In the genomic region with DNA sequence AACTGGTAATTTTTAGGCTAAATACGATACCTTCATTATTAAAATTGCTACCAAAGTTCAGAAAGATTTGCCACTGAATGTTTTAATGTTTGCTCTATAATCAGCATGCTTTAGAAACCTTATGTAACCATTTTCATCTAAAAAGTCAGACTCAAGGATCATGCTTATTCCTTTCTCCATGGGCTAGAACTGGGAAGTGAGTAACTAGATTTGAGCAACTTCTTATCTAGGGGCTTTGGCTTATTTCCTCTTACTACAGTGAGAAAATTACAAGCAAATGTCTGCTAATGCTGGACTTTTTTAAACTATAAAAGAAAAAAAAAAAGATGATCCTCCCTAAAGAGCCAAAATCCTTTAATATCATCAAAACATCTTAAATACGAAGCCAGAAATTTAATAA, we compare ENCODE assay signal across 16 cellular contexts.
"Had no signal": no experiment of that assay in that cellular context is flagged by ENCODE, and none has a peak within 500 bp of the region (broad histone marks: within the 10 kb centered on the region; RNA-seq: fewer than 3 reads in every experiment).

No MANE protein-coding gene starts in this region.

- H3K27ac Mint-ChIP-seq: dendritic cell treated with granulocyte-macrophage colony-stimulating factor and Interleukin-4, amounts not matched to agents 40 ng/mL and 50 ng/mL, for 4 days; naive thymus-derived CD8-positive, alpha-beta T cell; type B pancreatic cell had no signal

- H3K27me3 ChIP-seq: heart right ventricle, right atrium auricular region, sigmoid colon, suprapubic skin, thyroid gland, uterus had no signal

- H3K27ac ChIP-seq: right atrium auricular region, sigmoid colon, suprapubic skin, thyroid gland, uterus had no signal

- H3K36me3 Mint-ChIP-seq: naive thymus-derived CD8-positive, alpha-beta T cell; type B pancreatic cell had no signal

- H3K27me3 Mint-ChIP-seq: dendritic cell treated with granulocyte-macrophage colony-stimulating factor and Interleukin-4, amounts not matched to agents 40 ng/mL and 50 ng/mL, for 4 days; naive thymus-derived CD8-positive, alpha-beta T cell; type B pancreatic cell had no signal

- DNase-seq: heart right ventricle; left colon; left ventricle myocardium superior; mucosa of descending colon; naive thymus-derived CD8-positive, alpha-beta T cell; posterior cingulate gyrus; sigmoid colon; stimulated activated CD4-positive, alpha-beta T cell treated with anti-CD3 and anti-CD28 coated beads, Interleukin-12 subunit alpha, Interleukin-12 subunit beta, amount 100 ng/mL, for 4 hours; stimulated activated naive CD4-positive, alpha-beta T cell treated with Interleukin-2 at 50 U/mL for 16 hours; thyroid gland; uterus had no signal

- H3K9me3 Mint-ChIP-seq: type B pancreatic cell had no signal

- H3K4me3 Mint-ChIP-seq: dendritic cell treated with granulocyte-macrophage colony-stimulating factor and Interleukin-4, amounts not matched to agents 40 ng/mL and 50 ng/mL, for 4 days; naive thymus-derived CD8-positive, alpha-beta T cell; type B pancreatic cell had no signal

- H3K4me3 ChIP-seq: heart right ventricle, mucosa of descending colon, right atrium auricular region, sigmoid colon, skin epidermis, suprapubic skin, thyroid gland, uterus had no signal

- H3K9me3 ChIP-seq: mucosa of descending colon, right atrium auricular region, sigmoid colon, suprapubic skin, thyroid gland, uterus had no signal

- ATAC-seq: left colon; left ventricle myocardium superior; mucosa of descending colon; naive thymus-derived CD8-positive, alpha-beta T cell had no signal

- H3K4me1 ChIP-seq: sigmoid colon, suprapubic skin, thyroid gland, uterus had no signal

- H3K4me1 Mint-ChIP-seq: naive thymus-derived CD8-positive, alpha-beta T cell had no signal

- H3K36me3 ChIP-seq: heart right ventricle, right atrium auricular region, sigmoid colon, suprapubic skin, thyroid gland, uterus had no signal
